In genomic region chr6:26249709-26249958, GRCh38 we compare ENCODE assay signal across 8 cellular contexts.
DNase-seq lines count a peak whose midpoint lies in the region; FAIRE-seq and TF ChIP-seq lines count a peak whose summit lies in the region.

No MANE protein-coding gene starts in this region.

- no peak overlapping the region for H2AK5ac ChIP-seq in neuronal stem cell (ENCODE audit: low read depth, low read length)

- H2BK15ac ChIP-seq in neuronal stem cell (ENCODE audit: low read length): no peak overlapping the region

- H3K4me2 ChIP-seq in neuronal stem cell (ENCODE audit: insufficient read depth, low read length, poor library complexity, severe bottlenecking): peak overlapping the region; percentile 84

- H3K18ac ChIP-seq in neuronal stem cell (ENCODE audit: low read length): peak overlapping the region; percentile 82

- H4K8ac ChIP-seq in neuronal stem cell (ENCODE audit: low read depth, low read length): no peak overlapping the region

- no peaks in the 10 kb centered on the region for H3K9me3 Mint-ChIP-seq in HFFc6

- H3K4ac ChIP-seq in neuronal stem cell (ENCODE audit: low read length): no peak overlapping the region

- H3K27me3 ChIP-seq in NT2/D1 (ENCODE audit: insufficient read depth, insufficient read length) (no peaks in the 10 kb centered on the region), neuronal stem cell (ENCODE audit: control insufficient read depth in 3 of 3, insufficient read depth in 3 of 3, low read depth in 1 of 3, low read length in 3 of 3) (no peaks in the 10 kb centered on the region)

- H3K36me3 ChIP-seq in NT2/D1 (ENCODE audit: insufficient read depth, insufficient read length, low read length): peaks cover 3% of the 10 kb centered on the region
- no peaks in the 10 kb centered on the region for H3K36me3 ChIP-seq in neuronal stem cell (replicated peaks in 1 of 2; ENCODE audit: control insufficient read depth in 2 of 2, insufficient read depth in 2 of 2, low read length in 2 of 2)

- H3K4me1 Mint-ChIP-seq in HFFc6 (ENCODE audit: low read depth): peaks cover 38% of the 10 kb centered on the region

- peak overlapping the region; percentile 92 for H3K27ac Mint-ChIP-seq in HFFc6

- peak; percentile 52 for DNase-seq in NCI-H510A treated with DMSO at 0.1 percent for 48 hours (lab: John Stamatoyannopoulos, UW)
- no peak for DNase-seq in NCI-H510A (lab: John Stamatoyannopoulos, UW)
- no peak for DNase-seq in HFFc6
- no peak for DNase-seq in NT2/D1 (ENCODE audit: low read depth, low spot score)
- DNase-seq in epithelial cell of prostate (ENCODE audit: low read depth, low spot score): no peak
- DNase-seq in neuronal stem cell (ENCODE audit: low spot score): no peak
- no peak for DNase-seq in NCI-H82 (lab: John Stamatoyannopoulos, UW)
- no peak for DNase-seq in D721Med (ENCODE audit: insufficient read length, low spot score)

- H3K4me3 ChIP-seq in NT2/D1 (ENCODE audit: insufficient read length, low read depth): peak overlapping the region; percentile 87
- H3K4me3 ChIP-seq in neuronal stem cell (ENCODE audit: low read length in 2 of 2): peak overlapping the region; percentile 83 to 87

- peaks cover 7% of the 10 kb centered on the region for H3K27me3 Mint-ChIP-seq in HFFc6 (ENCODE audit: insufficient read depth)

- H4K91ac ChIP-seq in neuronal stem cell (ENCODE audit: low read depth, low read length, poor library complexity): no peak overlapping the region

- H3K9me3 ChIP-seq in NT2/D1 (ENCODE audit: insufficient read depth, low read length) (0 out of 2 replicates have a peak, but pooled peaks cover 4% of the 10 kb centered on the region), neuronal stem cell (replicated peaks in 1 of 2; ENCODE audit: control insufficient read depth in 2 of 2, insufficient read depth in 1 of 2, low read depth in 1 of 2, low read length in 2 of 2) (no peaks in the 10 kb centered on the region)

- H2BK12ac ChIP-seq in neuronal stem cell (ENCODE audit: low read length): peak overlapping the region; percentile 65

- H3K4me1 ChIP-seq in NT2/D1 (ENCODE audit: insufficient read depth, insufficient read length) (no peaks in the 10 kb centered on the region), neuronal stem cell (ENCODE audit: control insufficient read depth in 2 of 2, insufficient read depth in 1 of 2, low read depth in 1 of 2, low read length in 2 of 2) (peaks cover 2 to 5% of the 10 kb centered on the region in 2 donors)

- H3K14ac ChIP-seq in neuronal stem cell (ENCODE audit: low read length): no peak overlapping the region

- no CpG with 5 or more reads among the region's 13 CpGs for WGBS in neuronal stem cell (ENCODE audit: extremely low coverage in 2 of 2, insufficient read length in 2 of 2, insufficient replicate concordance in 1 of 2), 2 donors

- H2BK120ac ChIP-seq in neuronal stem cell (ENCODE audit: low read depth, low read length): no peak overlapping the region

- no peaks in the 10 kb centered on the region for H3K36me3 Mint-ChIP-seq in HFFc6 (ENCODE audit: low read depth)

- H3K9ac ChIP-seq in NT2/D1 (ENCODE audit: insufficient read length, low read depth) (peak overlapping the region; percentile 94), neuronal stem cell (ENCODE audit: low read depth, low read length, poor library complexity) (peak overlapping the region; percentile 61)

- peak overlapping the region; percentile 69 for H2AFZ ChIP-seq in neuronal stem cell (ENCODE audit: low read length)

- no peak overlapping the region for H3K23ac ChIP-seq in neuronal stem cell (ENCODE audit: low read depth, low read length, poor library complexity)

- FAIRE-seq in D721Med (lab: Jason Lieb, UNC): no peak

- TF ChIP-seq CTCF in HFFc6 (IDR thresholded peaks at IDR 0.05) (no peak), D721Med (IDR thresholded peaks at IDR 0.05; ENCODE audit: insufficient read depth, missing control alignments) (no peak)

- H2BK5ac ChIP-seq in neuronal stem cell (ENCODE audit: low read length): no peak overlapping the region

- H3K4me3 Mint-ChIP-seq in HFFc6: peak overlapping the region; percentile 89

- H3K79me1 ChIP-seq in neuronal stem cell (ENCODE audit: low read depth, low read length): peaks cover 4% of the 10 kb centered on the region

- H3K27ac ChIP-seq in epithelial cell of prostate (peak overlapping the region; percentile 92), neuronal stem cell (replicated peaks; ENCODE audit: low read length) (peak overlapping the region; percentile 95)
